ENCODE assay signal across 14 cellular contexts in genomic region chr9:93231121-93231694, GRCh38. TPM values are rescaled to one million over a fixed set of nuclear protein-coding genes. Genes with fewer than 3 reads are reported as not detected.
A peak's percentile ranks its signal among the peaks of the same experiment; 100 is the strongest.
DNase-seq lines count a peak whose midpoint lies in the region; TF ChIP-seq lines count a peak whose summit lies in the region.
"Had no signal": no experiment of that assay in that cellular context is flagged by ENCODE, and none has a peak within 500 bp of the region (broad histone marks: within the 10 kb centered on the region; RNA-seq: fewer than 3 reads in every experiment).

No MANE protein-coding gene starts in this region.

- no peaks in the 10 kb centered on the region for H3K9me3 Mint-ChIP-seq in progenitor cell of endocrine pancreas (ENCODE audit: low read depth)
- H3K9me3 Mint-ChIP-seq: activated CD4-positive, alpha-beta T cell treated with anti-CD3 and anti-CD28 coated beads, Interleukin-2, amount 10 ng/mL, durations not matched to agents 24 days and 14 days; activated naive CD4-positive, alpha-beta T cell treated with anti-CD3 and anti-CD28 coated beads, Interleukin-2, amount 50 U/mL, for 72 hours; CD4-positive, CD25-positive, alpha-beta regulatory T cell; memory B cell had no signal

- H3K79me2 ChIP-seq in hepatocyte: no peaks in the 10 kb centered on the region

- no peaks in the 10 kb centered on the region for H3K27me3 ChIP-seq in hepatocyte

- no peak overlapping the region for H3K4me3 ChIP-seq in hepatocyte

- H3K9me3 ChIP-seq in hepatocyte (ENCODE audit: low read depth): no peaks in the 10 kb centered on the region

- 81% methylated on average over 16 of the region's 16 CpGs for WGBS in hepatocyte (ENCODE audit: low lambda C conversion rate, missing lambda C conversion rate)

- peaks cover 17% of the 10 kb centered on the region for H3K4me1 Mint-ChIP-seq in progenitor cell of endocrine pancreas (ENCODE audit: low read depth)

- H3K27me3 Mint-ChIP-seq in progenitor cell of endocrine pancreas: no peaks in the 10 kb centered on the region

- no peak overlapping the region for H2AFZ ChIP-seq in hepatocyte

- H3K4me3 Mint-ChIP-seq in progenitor cell of endocrine pancreas (ENCODE audit: low read depth): no peak overlapping the region
- H3K4me3 Mint-ChIP-seq: activated CD4-positive, alpha-beta T cell treated with anti-CD3 and anti-CD28 coated beads, Interleukin-2, amount 10 ng/mL, durations not matched to agents 24 days and 14 days; CD4-positive, CD25-positive, alpha-beta regulatory T cell; memory B cell had no signal

- no peak overlapping the region for H3K4me2 ChIP-seq in hepatocyte

- H3K36me3 ChIP-seq in hepatocyte (replicated peaks; ENCODE audit: insufficient read depth, low read depth): no peaks in the 10 kb centered on the region

- DNase-seq in COR-L47 (lab: John Stamatoyannopoulos, UW): peak; percentile 82
- DNase-seq in NCI-H2029 treated with DMSO at 0.1 percent for 48 hours (lab: John Stamatoyannopoulos, UW): peak; percentile 75
- peak; percentile 37 for DNase-seq in globus pallidus (ENCODE audit: low spot score)
- no peak for DNase-seq in progenitor cell of endocrine pancreas (ENCODE audit: low spot score, unreplicated experiment)
- DNase-seq in NCI-H82 (lab: John Stamatoyannopoulos, UW): no peak
- DNase-seq in stimulated activated naive CD4-positive, alpha-beta T cell treated with Interleukin-2 at 50 U/mL for 16 hours (lab: John Stamatoyannopoulos, UW): no peak
- DNase-seq in A172 (ENCODE audit: low spot score): no peak
- DNase-seq in hepatocyte (ENCODE audit: low spot score): no peak
- DNase-seq: activated CD4-positive, alpha-beta T cell treated with anti-CD3 and anti-CD28 coated beads, Interleukin-2, amount 10 ng/mL, durations not matched to agents 24 days and 14 days; CD4-positive, CD25-positive, alpha-beta regulatory T cell; NCI-H2171 treated with DMSO at 0.1 percent for 48 hours had no signal

- H3K36me3 Mint-ChIP-seq in progenitor cell of endocrine pancreas (ENCODE audit: insufficient read depth): peaks cover 9% of the 10 kb centered on the region
- H3K36me3 Mint-ChIP-seq: activated naive CD4-positive, alpha-beta T cell treated with anti-CD3 and anti-CD28 coated beads, Interleukin-2, amount 50 U/mL, for 72 hours; CD4-positive, CD25-positive, alpha-beta regulatory T cell; memory B cell had no signal

- peaks cover 5% of the 10 kb centered on the region for H3K4me1 ChIP-seq in hepatocyte (ENCODE audit: insufficient read depth)

- H3K9me2 ChIP-seq in hepatocyte (replicated peaks; ENCODE audit: insufficient read depth): no peaks in the 10 kb centered on the region

- TF ChIP-seq CTCF in progenitor cell of endocrine pancreas (IDR thresholded peaks at IDR 0.05; ENCODE audit: unreplicated experiment) (no peak), hepatocyte (IDR thresholded peaks at IDR 0.05; ENCODE audit: poor library complexity) (no peak)

- no peaks in the 10 kb centered on the region for H4K20me1 ChIP-seq in hepatocyte (ENCODE audit: insufficient read depth, poor library complexity, severe bottlenecking)

- peak overlapping the region; percentile 65 for H3K27ac Mint-ChIP-seq in progenitor cell of endocrine pancreas
- H3K27ac Mint-ChIP-seq: activated CD4-positive, alpha-beta T cell treated with anti-CD3 and anti-CD28 coated beads, Interleukin-2, amount 10 ng/mL, durations not matched to agents 24 days and 14 days; activated naive CD4-positive, alpha-beta T cell treated with anti-CD3 and anti-CD28 coated beads, Interleukin-2, amount 50 U/mL, for 72 hours; CD4-positive, CD25-positive, alpha-beta regulatory T cell; memory B cell had no signal

- H3K27ac ChIP-seq in hepatocyte: no peak overlapping the region

RNA-seq across cellular contexts. Expression of gene WNK2, which starts 47.3 kb away (rescaled TPM):
- total RNA-seq in progenitor cell of endocrine pancreas (302 and 345 TPM in 2 replicates), hepatocyte (6.2 and 8.9 TPM in 2 replicates)
- total RNA-seq in A172 (2014; rRNA removed; shearing (Covaris generic)): not detected in 2 replicates
- 13.5 and 19.9 TPM in 2 replicates for polyA plus RNA-seq in hepatocyte
- total RNA-seq: HT1080 had no signal
- polyA plus RNA-seq: CD4-positive, CD25-positive, alpha-beta regulatory T cell had no signal

Comparison
In these comparisons a context has a peak if more than half of its experiments do, and no peak if none do; other contexts are left out.
1. DNase-seq: peak in COR-L47 (single experiment), NCI-H2029 treated with DMSO at 0.1 percent for 48 hours (single experiment) and globus pallidus (single experiment); none in progenitor cell of endocrine pancreas (single experiment), NCI-H82 (single experiment), stimulated activated naive CD4-positive, alpha-beta T cell treated with Interleukin-2 at 50 U/mL for 16 hours (single experiment), A172 (single experiment) and hepatocyte (single experiment).
2. RNA of gene WNK2, which starts 47.3 kb away (total RNA-seq): 302 to 345 TPM in progenitor cell of endocrine pancreas; 6.2 to 8.9 TPM in hepatocyte and not detected in A172; every median in the first group is over 10 times any median in the second.